ENCODE assay signal across 8 cellular contexts in genomic region chr11:115256326-115257197, GRCh38.
DNase-seq lines count a peak whose midpoint lies in the region; ATAC-seq, FAIRE-seq and TF ChIP-seq lines count a peak whose summit lies in the region.

No MANE protein-coding gene starts in this region.

- TF ChIP-seq EP300 in H1 (IDR thresholded peaks at IDR 0.05; ENCODE audit: borderline replicate concordance in 1 of 2, low read depth in 2 of 2, low read length in 2 of 2): no peak

- no peak overlapping the region for H3K56ac ChIP-seq in H1 (replicated peaks; ENCODE audit: insufficient read length, low read depth, low read length)

- TF ChIP-seq POLR2A in GM12891 (IDR thresholded peaks at IDR 0.05; ENCODE audit: low read depth, low read length): no peak
- no peak for TF ChIP-seq POLR2A in H1 (IDR thresholded peaks at IDR 0.05; ENCODE audit: control extremely low read depth in 1 of 2, low read depth in 2 of 2, low read length in 2 of 2)

- H2BK15ac ChIP-seq in H1 (ENCODE audit: low read length): no peak overlapping the region

- no peak overlapping the region for H2AK5ac ChIP-seq in H1 (ENCODE audit: low read depth, low read length)

- TF ChIP-seq RAD21 in H1 (IDR thresholded peaks at IDR 0.05 in 1 of 2, conservative IDR thresholded peaks at IDR 0.05 in 1 of 2; ENCODE audit: low read depth in 2 of 2, low read length in 2 of 2): no peak

- DNase-seq in GM12891 (ENCODE audit: insufficient read length, low spot score) (peak; percentile 27), H1 (ENCODE audit: low read depth in 1 of 2, low spot score in 2 of 2) (no peak), GOT3 (lab: John Stamatoyannopoulos, UW) (no peak), COR-L47 (lab: John Stamatoyannopoulos, UW) (no peak), brain microvascular endothelial cell (no peak), DMS114 treated with DMSO at 0.1 percent for 48 hours (lab: John Stamatoyannopoulos, UW; ENCODE audit: unreplicated experiment) (no peak)

- H3K27me3 ChIP-seq in KMS-11 (ENCODE audit: insufficient read depth, low read depth) (no peaks in the 10 kb centered on the region), H1 (replicated peaks in 1 of 4; ENCODE audit: control insufficient read depth in 3 of 4, extremely low read depth in 1 of 4, insufficient read depth in 3 of 4, low read length in 3 of 4) (no peaks in the 10 kb centered on the region), brain microvascular endothelial cell (replicated peaks) (no peaks in the 10 kb centered on the region)

- POLR2A ChIA-PET in H1 (lab: Charles Lee; ENCODE audit: partially characterized antibody): no interaction called here

- H3K79me2 ChIP-seq in KMS-11 (ENCODE audit: insufficient read depth, low read depth) (peaks cover 15% of the 10 kb centered on the region; the same call in 1 of the 2 replicates), H1 (ENCODE audit: control insufficient read depth in 1 of 2, insufficient read depth in 2 of 2, low read length in 2 of 2) (no peaks in the 10 kb centered on the region)

- ATAC-seq in GM21447 (IDR thresholded peaks at IDR 0.05; ENCODE audit: unreplicated experiment): peak; percentile 96

- H3K4me1 ChIP-seq in KMS-11 (ENCODE audit: low read depth, poor library complexity, severe bottlenecking) (peaks cover 60% of the 10 kb centered on the region), H1 (replicated peaks in 1 of 4; ENCODE audit: control insufficient read depth in 3 of 4, insufficient read depth in 4 of 4, low read length in 3 of 4) (peaks cover 0 to 16% (median 5%) of the 10 kb centered on the region in 4 experiments; a peak in 5 of 7 replicates)

- no peaks in the 10 kb centered on the region; the same call in 1 of the 2 replicates for H3K23me2 ChIP-seq in H1 (ENCODE audit: low read depth, low read length)

- H3K36me3 ChIP-seq in KMS-11 (ENCODE audit: insufficient read depth): no peaks in the 10 kb centered on the region
- no peaks in the 10 kb centered on the region for H3K36me3 ChIP-seq in H1 (ENCODE audit: control insufficient read depth in 2 of 4, insufficient read depth in 4 of 4, low read length in 3 of 4)
- no peaks in the 10 kb centered on the region for H3K36me3 ChIP-seq in brain microvascular endothelial cell (replicated peaks)

- no peak overlapping the region for H4K91ac ChIP-seq in H1 (replicated peaks; ENCODE audit: insufficient read length, low read length)

- H3K4ac ChIP-seq in H1 (replicated peaks; ENCODE audit: insufficient read length, low read depth, low read length): no peak overlapping the region

- H4K20me1 ChIP-seq in KMS-11 (ENCODE audit: insufficient read depth): no peaks in the 10 kb centered on the region
- no peaks in the 10 kb centered on the region for H4K20me1 ChIP-seq in H1 (replicated peaks in 1 of 2; ENCODE audit: control insufficient read depth in 1 of 2, insufficient read depth in 2 of 2, low read length in 2 of 2)

- no peak overlapping the region for H2BK5ac ChIP-seq in H1 (ENCODE audit: low read depth, low read length)

- H3K79me1 ChIP-seq in H1 (ENCODE audit: low read depth, low read length): no peaks in the 10 kb centered on the region

- H3K9ac ChIP-seq in KMS-11 (peak overlapping the region; percentile 17; the same call in 1 of the 2 replicates), H1 (replicated peaks in 1 of 4; ENCODE audit: extremely low read depth in 1 of 4, low read depth in 3 of 4, low read length in 3 of 4) (no peak overlapping the region)

- no peak overlapping the region for H2BK12ac ChIP-seq in H1 (ENCODE audit: low read depth, low read length)

- FAIRE-seq in GM12891 (lab: Jason Lieb, UNC) (peak; percentile 90), H1 (lab: Jason Lieb, UNC) (peak; percentile 42)

- H3K27ac ChIP-seq in KMS-11 (peak overlapping the region; percentile 82), H1 (ENCODE audit: low read depth, low read length) (no peak overlapping the region), brain microvascular endothelial cell (no peak overlapping the region)

- TF ChIP-seq CTCF in KMS-11 (conservative IDR thresholded peaks at IDR 0.05; ENCODE audit: low read depth, low read length) (no peak), H1 (IDR thresholded peaks at IDR 0.05; ENCODE audit: control extremely low read depth in 1 of 3, insufficient read depth in 1 of 3, low read depth in 1 of 3, low read length in 3 of 3) (no peak), brain microvascular endothelial cell (IDR thresholded peaks at IDR 0.05; ENCODE audit: low read depth, low read length, missing control alignments) (no peak)

- CTCF ChIA-PET in H1 (lab: Charles Lee; ENCODE audit: partially characterized antibody): interaction anchor here (1.0 kb wide), 1 partner anchor 463 kb away, joined by 3 read pairs; no protein-coding TSS in a partner anchor

- no peaks in the 10 kb centered on the region for H3K9me3 ChIP-seq in H1 (ENCODE audit: insufficient read depth in 2 of 2, low read depth in 1 of 2, low read length in 1 of 2)

- H4K5ac ChIP-seq in H1 (ENCODE audit: insufficient read length, low read depth, low read length): no peak overlapping the region

- H2AFZ ChIP-seq in KMS-11 (ENCODE audit: low read depth) (no peak overlapping the region), H1 (ENCODE audit: low read length) (no peak overlapping the region)

- H2BK120ac ChIP-seq in H1 (replicated peaks; ENCODE audit: low read depth, low read length): no peak overlapping the region

- 58% methylated on average over 7 of the region's 7 CpGs; no CpG with 5 or more reads in 1 of the 2 experiments for WGBS in H1 (ENCODE audit: extremely low coverage in 1 of 2, insufficient coverage in 1 of 2, insufficient read length in 1 of 2, insufficient replicate concordance in 2 of 2, low coverage in 1 of 2, low lambda C conversion rate in 2 of 2, missing lambda C conversion rate in 1 of 2), 2 experiments

- H3K23ac ChIP-seq in H1 (ENCODE audit: insufficient read length): no peak overlapping the region

- H3K4me3 ChIP-seq in KMS-11 (IDR thresholded peaks at IDR 0.05; ENCODE audit: insufficient read depth, low read depth, low read length) (no peak overlapping the region), H1 (ENCODE audit: extremely low read depth in 1 of 4, insufficient read depth in 2 of 4, low read depth in 3 of 4, low read length in 4 of 4) (no peak overlapping the region), brain microvascular endothelial cell (ENCODE audit: low read depth, low read length) (no peak overlapping the region)

- no peak overlapping the region for H2BK20ac ChIP-seq in H1 (ENCODE audit: low read length)

- H3K14ac ChIP-seq in H1 (ENCODE audit: insufficient read length): no peak overlapping the region

- in situ Hi-C loops in brain microvascular endothelial cell (cut with HindIII; ENCODE audit: low pct_ligation_motif_present, low sequenced_read_pairs): no loop called here

- H3K18ac ChIP-seq in H1 (ENCODE audit: extremely low read depth, low read length): no peak overlapping the region; the same call in 1 of the 2 replicates

- H3K4me2 ChIP-seq in KMS-11 (peak overlapping the region; percentile 59), H1 (ENCODE audit: insufficient read depth in 1 of 2, low read depth in 2 of 2, low read length in 2 of 2) (no peak overlapping the region)

- H4K8ac ChIP-seq in H1 (ENCODE audit: extremely low read depth, insufficient read depth, low read length): no peak overlapping the region

TF ChIP-seq in GM12891, 5 proteins besides CTCF, POLR2A, EP300 and RAD21:
- no peak for TF ChIP-seq TAF1 (IDR thresholded peaks at IDR 0.05; ENCODE audit: low read depth, low read length)
- 0 out of 2 replicates have a peak, but pooled peaks have one; percentile 31 for TF ChIP-seq SPI1 (IDR thresholded peaks at IDR 0.05; ENCODE audit: low read depth, low read length)

TF ChIP-seq in H1, 55 proteins besides CTCF, POLR2A, EP300 and RAD21:
- TF ChIP-seq SP4 (IDR thresholded peaks at IDR 0.05; ENCODE audit: low read length) (no peak), KDM4A (IDR thresholded peaks at IDR 0.05; ENCODE audit: low read depth, low read length, severe bottlenecking) (no peak), EGR1 (IDR thresholded peaks at IDR 0.05; ENCODE audit: borderline replicate concordance, low read depth, low read length) (no peak), CHD1 (IDR thresholded peaks at IDR 0.05; ENCODE audit: low read depth, low read length) (no peak), CBX8 (IDR thresholded peaks at IDR 0.05; ENCODE audit: borderline replicate concordance, low read depth, low read length) (no peak), TAF7 (optimal IDR thresholded peaks at IDR 0.05; ENCODE audit: borderline replicate concordance, low read depth, low read length) (no peak), GABPA (IDR thresholded peaks at IDR 0.05; ENCODE audit: borderline replicate concordance, insufficient read depth, low read length) (no peak), SIX5 (IDR thresholded peaks at IDR 0.05; ENCODE audit: low read depth, low read length) (no peak), TBP (IDR thresholded peaks at IDR 0.05; ENCODE audit: low read depth, low read length) (no peak), SUZ12 (IDR thresholded peaks at IDR 0.05; ENCODE audit: low read length) (no peak), TCF12 (IDR thresholded peaks at IDR 0.05; ENCODE audit: low read depth, low read length) (no peak), JUN (IDR thresholded peaks at IDR 0.05; ENCODE audit: low read depth, low read length) (no peak)
- TF ChIP-seq, protein P1, sequence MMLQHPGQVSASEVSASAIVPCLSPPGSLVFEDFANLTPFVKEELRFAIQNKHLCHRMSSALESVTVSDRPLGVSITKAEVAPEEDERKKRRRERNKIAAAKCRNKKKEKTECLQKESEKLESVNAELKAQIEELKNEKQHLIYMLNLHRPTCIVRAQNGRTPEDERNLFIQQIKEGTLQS (IDR thresholded peaks at IDR 0.05; ENCODE audit: insufficient read depth, low read depth, low read length): no peak
TF ChIP-seq in H1: peak in this region for 0.
